Comparison of ENCODE assay signal across 33 cellular contexts in the genomic region with DNA sequence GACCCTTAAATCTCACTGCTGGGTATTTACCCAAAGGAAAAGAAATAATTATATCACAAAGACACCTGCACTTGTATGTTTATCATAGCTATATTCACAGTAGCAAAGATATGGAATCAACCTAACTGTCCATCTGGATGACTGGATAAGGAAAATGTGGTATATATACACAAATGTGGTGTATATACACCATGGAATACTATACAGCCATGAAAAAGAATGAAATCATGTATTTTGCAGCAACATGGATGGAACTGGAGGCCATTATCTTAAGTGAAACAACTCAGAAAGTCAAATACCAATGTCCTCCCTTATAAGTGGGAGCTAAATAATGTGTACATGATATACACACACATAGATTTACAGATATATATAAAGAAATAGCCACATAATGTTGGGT.
DNase-seq lines count a peak whose midpoint lies in the region; ATAC-seq, FAIRE-seq and TF ChIP-seq lines count a peak whose summit lies in the region.
"Had no signal": no experiment of that assay in that cellular context is flagged by ENCODE, and none has a peak within 500 bp of the region (broad histone marks: within the 10 kb centered on the region; RNA-seq: fewer than 3 reads in every experiment).

No MANE protein-coding gene starts in this region.

- H3K4me2 ChIP-seq in K562 (ENCODE audit: insufficient read depth, low read length) = no peak overlapping the region
- H3K4me2 ChIP-seq in H1 (ENCODE audit: insufficient read depth in 1 of 2, low read depth in 2 of 2, low read length in 2 of 2) = no peak overlapping the region
- H3K4me2 ChIP-seq: A549; BLaER1; BLaER1 treated with 17β-estradiol and CSF1 and Interleukin-3, amounts not matched to agents 10 nM and 100 nM had no signal

- TF ChIP-seq CTCF in HEK293 (tag by site-specific recombination; IDR thresholded peaks at IDR 0.05) (no peak), K562 (IDR thresholded peaks at IDR 0.05 in 2 of 3, conservative IDR thresholded peaks at IDR 0.05 in 1 of 3; ENCODE audit: insufficient read depth in 2 of 3, low read depth in 1 of 3, low read length in 3 of 3) (no peak), H1 (IDR thresholded peaks at IDR 0.05; ENCODE audit: control extremely low read depth in 1 of 3, insufficient read depth in 1 of 3, low read depth in 1 of 3, low read length in 3 of 3) (no peak), suprapubic skin (IDR thresholded peaks at IDR 0.05) (no peak)

- no peak overlapping the region for H2BK120ac ChIP-seq in H1 (replicated peaks; ENCODE audit: low read depth, low read length)

- no peak overlapping the region for H2BK15ac ChIP-seq in H1 (ENCODE audit: low read length)

- no peaks in the 10 kb centered on the region for H3K9me1 ChIP-seq in K562 (ENCODE audit: control insufficient read depth, insufficient read depth, low read length)

- no peak for ATAC-seq in K562
- ATAC-seq: A549; CD8-positive, alpha-beta T cell had no signal

- no peak overlapping the region for H4K91ac ChIP-seq in H1 (replicated peaks; ENCODE audit: insufficient read length, low read length)

- H3K9ac ChIP-seq in K562 (ENCODE audit: insufficient read depth in 1 of 2, low read depth in 2 of 2, low read length in 2 of 2) = no peak overlapping the region
- H3K9ac ChIP-seq in H1 (replicated peaks in 1 of 4; ENCODE audit: extremely low read depth in 1 of 4, low read depth in 3 of 4, low read length in 3 of 4) = no peak overlapping the region
- H3K9ac ChIP-seq: BLaER1; BLaER1 treated with 17β-estradiol and CSF1 and Interleukin-3, amounts not matched to agents 10 nM and 100 nM had no signal

- no peak overlapping the region for H4K8ac ChIP-seq in H1 (ENCODE audit: extremely low read depth, insufficient read depth, low read length)

- H3K36me3 ChIP-seq in HEK293 (ENCODE audit: control insufficient read depth in 2 of 2, insufficient read depth in 1 of 2, low read length in 2 of 2) (no peaks in the 10 kb centered on the region), K562 (ENCODE audit: control insufficient read depth, insufficient read depth, low read length) (no peaks in the 10 kb centered on the region), H1 (ENCODE audit: control insufficient read depth in 2 of 4, insufficient read depth in 4 of 4, low read length in 3 of 4) (no peaks in the 10 kb centered on the region), suprapubic skin (no peaks in the 10 kb centered on the region)
- H3K36me3 ChIP-seq: BE2C; BLaER1; BLaER1 treated with 17β-estradiol and CSF1 and Interleukin-3, amounts not matched to agents 10 nM and 100 nM had no signal

- H2AFZ ChIP-seq in K562 (ENCODE audit: low read depth, low read length) = no peak overlapping the region
- no peak overlapping the region for H2AFZ ChIP-seq in H1 (ENCODE audit: low read length)

- H3K4me3 ChIP-seq in HEK293 (ENCODE audit: low read depth, low read length) = no peak overlapping the region
- H3K4me3 ChIP-seq in K562 = no peak overlapping the region
- no peak overlapping the region for H3K4me3 ChIP-seq in H1 (ENCODE audit: extremely low read depth in 1 of 4, insufficient read depth in 2 of 4, low read depth in 3 of 4, low read length in 4 of 4)
- no peak overlapping the region for H3K4me3 ChIP-seq in suprapubic skin
- H3K4me3 ChIP-seq: A549; BLaER1; BLaER1 treated with 17β-estradiol and CSF1 and Interleukin-3, amounts not matched to agents 10 nM and 100 nM had no signal

- H2BK12ac ChIP-seq in H1 (ENCODE audit: low read depth, low read length) = no peak overlapping the region

- H3K27me3 ChIP-seq in K562 (ENCODE audit: control insufficient read depth in 2 of 2, insufficient read depth in 2 of 2, low read length in 2 of 2) = no peaks in the 10 kb centered on the region
- H3K27me3 ChIP-seq in H1 (replicated peaks in 1 of 4; ENCODE audit: control insufficient read depth in 3 of 4, extremely low read depth in 1 of 4, insufficient read depth in 3 of 4, low read length in 3 of 4) = no peaks in the 10 kb centered on the region
- H3K27me3 ChIP-seq in suprapubic skin = no peaks in the 10 kb centered on the region
- H3K27me3 ChIP-seq: BE2C; BLaER1; BLaER1 treated with 17β-estradiol and CSF1 and Interleukin-3, amounts not matched to agents 10 nM and 100 nM had no signal

- CTCF ChIA-PET in HEK293 (lab: Yijun Ruan, JAX) = interaction anchor here (0.6 to 1.4 kb wide), 3 partner anchors 25 to 616 kb away, joined by 3 to 6 read pairs (median 3); no protein-coding TSS in a partner anchor
- CTCF ChIA-PET in K562 (lab: Yijun Ruan, JAX; ENCODE audit: low intra/inter-chr PET ratio) = no interaction called here
- CTCF ChIA-PET in H1 (lab: Charles Lee; ENCODE audit: partially characterized antibody) = interaction anchor here (0.8 to 3.0 kb wide), 8 partner anchors 33 to 240 kb away, joined by 3 to 12 read pairs (median 6); no protein-coding TSS in a partner anchor

- H4K5ac ChIP-seq in H1 (ENCODE audit: insufficient read length, low read depth, low read length) = no peak overlapping the region

- DNase-seq in K562 (ENCODE audit: extremely low read depth in 1 of 4, low spot score in 3 of 4) = no peak
- DNase-seq in H1 (ENCODE audit: low read depth in 1 of 2, low spot score in 2 of 2) = no peak
- DNase-seq in activated CD4-positive, CD25-positive, alpha-beta regulatory T cell (lab: John Stamatoyannopoulos, UW) = no peak
- DNase-seq in activated CD4-positive, CD25-positive, alpha-beta regulatory T cell treated with anti-CD3 and anti-CD28 coated beads, Interleukin-2, amount 50 U/mL, for 72 hours = no peak
- no peak for DNase-seq in suprapubic skin (ENCODE audit: low spot score in 2 of 2)
- DNase-seq: 8988T; ACHN; AML-193; BE2C; C1 segment of cervical spinal cord; Caco-2; Calu3; CD4-positive, alpha-beta memory T cell; CD4-positive, alpha-beta T cell; CD4-positive, CD25-positive, alpha-beta regulatory T cell; CD8-positive, alpha-beta memory T cell; COR-L47; DMS 273 treated with DMSO at 0.1 percent for 48 hours; DMS153; DMS53; DMS79; DMS79 treated with DMSO at 0.1 percent for 48 hours; DND-41; EL had no signal

- H3K79me2 ChIP-seq in K562 (ENCODE audit: control insufficient read depth, insufficient read depth, low read length) (no peaks in the 10 kb centered on the region), H1 (ENCODE audit: control insufficient read depth in 1 of 2, insufficient read depth in 2 of 2, low read length in 2 of 2) (no peaks in the 10 kb centered on the region)

- H3K9me3 ChIP-seq in HEK293 (ENCODE audit: control insufficient read depth, insufficient read depth, low read depth, low read length) (no peaks in the 10 kb centered on the region), K562 (replicated peaks; ENCODE audit: control insufficient read depth, insufficient read depth, low read depth, low read length) (no peaks in the 10 kb centered on the region), H1 (ENCODE audit: insufficient read depth in 2 of 2, low read depth in 1 of 2, low read length in 1 of 2) (no peaks in the 10 kb centered on the region), suprapubic skin (peaks cover 4% of the 10 kb centered on the region)
- H3K9me3 ChIP-seq: A549, BE2C, BLaER1 had no signal

- no peak overlapping the region for H2AK5ac ChIP-seq in H1 (ENCODE audit: low read depth, low read length)

- in situ Hi-C loops in K562 (cut with MboI) = no loop called here

- H3K27ac ChIP-seq in HEK293 (ENCODE audit: extremely low read depth, low read depth, low read length) (no peak overlapping the region), K562 (ENCODE audit: extremely low read depth, low read depth, low read length) (no peak overlapping the region), H1 (ENCODE audit: low read depth, low read length) (no peak overlapping the region), suprapubic skin (no peak overlapping the region)
- H3K27ac ChIP-seq: 22Rv1; A549; BLaER1; BLaER1 treated with 17β-estradiol and CSF1 and Interleukin-3, amounts not matched to agents 10 nM and 100 nM; C4-2B had no signal

- POLR2A ChIA-PET in HEK293 (lab: Yijun Ruan, JAX) (no interaction called here), K562 (lab: Yijun Ruan, JAX) (interaction anchor here (1.0 kb wide), 1 partner anchor 23 kb away, joined by 3 read pairs; no protein-coding TSS in a partner anchor), H1 (lab: Charles Lee; ENCODE audit: partially characterized antibody) (no interaction called here)

- TF ChIP-seq EP300 in K562 (IDR thresholded peaks at IDR 0.05; ENCODE audit: low read length) (no peak), H1 (IDR thresholded peaks at IDR 0.05; ENCODE audit: borderline replicate concordance in 1 of 2, low read depth in 2 of 2, low read length in 2 of 2) (no peak), suprapubic skin (IDR thresholded peaks at IDR 0.05) (no peak)

- H4K20me1 ChIP-seq in K562 (replicated peaks; ENCODE audit: control insufficient read depth, insufficient read depth, low read length) = no peaks in the 10 kb centered on the region
- H4K20me1 ChIP-seq in H1 (replicated peaks in 1 of 2; ENCODE audit: control insufficient read depth in 1 of 2, insufficient read depth in 2 of 2, low read length in 2 of 2) = no peaks in the 10 kb centered on the region
- H4K20me1 ChIP-seq: BLaER1; BLaER1 treated with 17β-estradiol and CSF1 and Interleukin-3, amounts not matched to agents 10 nM and 100 nM had no signal

- no peaks in the 10 kb centered on the region for H3K79me1 ChIP-seq in H1 (ENCODE audit: low read depth, low read length)

- H2BK5ac ChIP-seq in H1 (ENCODE audit: low read depth, low read length) = no peak overlapping the region

- H3K23ac ChIP-seq in H1 (ENCODE audit: insufficient read length) = no peak overlapping the region

- H2BK20ac ChIP-seq in H1 (ENCODE audit: low read length) = no peak overlapping the region

- no TSS peak for BruUV-seq in K562 (replicated peaks; lab: Mats Ljungman, UMichigan)

- H3K56ac ChIP-seq in H1 (replicated peaks; ENCODE audit: insufficient read length, low read depth, low read length) = no peak overlapping the region

- no peak overlapping the region for H3K14ac ChIP-seq in H1 (ENCODE audit: insufficient read length)

- TF ChIP-seq POLR2A in K562 (conservative IDR thresholded peaks at IDR 0.05) = no peak
- no peak for TF ChIP-seq POLR2A in H1 (IDR thresholded peaks at IDR 0.05; ENCODE audit: control extremely low read depth in 1 of 2, low read depth in 2 of 2, low read length in 2 of 2)
- no peak for TF ChIP-seq POLR2A in suprapubic skin (IDR thresholded peaks at IDR 0.05)

- H3K4me1 ChIP-seq in HEK293 (ENCODE audit: control insufficient read depth, insufficient read depth, low read length) (no peaks in the 10 kb centered on the region), K562 (replicated peaks in 1 of 2; ENCODE audit: control insufficient read depth in 2 of 2, insufficient read depth in 2 of 2, low read length in 2 of 2) (peaks cover 0 to 3% of the 10 kb centered on the region in 2 experiments; a peak in 2 of 5 replicates), H1 (replicated peaks in 1 of 4; ENCODE audit: control insufficient read depth in 3 of 4, insufficient read depth in 4 of 4, low read length in 3 of 4) (no peaks in the 10 kb centered on the region), suprapubic skin (no peaks in the 10 kb centered on the region)
- H3K4me1 ChIP-seq: A549, BE2C, Caco-2 had no signal

- H3K4ac ChIP-seq in H1 (replicated peaks; ENCODE audit: insufficient read length, low read depth, low read length) = no peak overlapping the region

- H3K23me2 ChIP-seq in H1 (ENCODE audit: low read depth, low read length) = no peaks in the 10 kb centered on the region; the same call in 1 of the 2 replicates

- no peak overlapping the region for H3K18ac ChIP-seq in H1 (ENCODE audit: extremely low read depth, low read length)

- intact Hi-C loops in K562 (cut with micrococcal nuclease) = no loop called here

- no peak for FAIRE-seq in K562 (lab: Jason Lieb, UNC)
- no peak for FAIRE-seq in H1 (lab: Jason Lieb, UNC)
- FAIRE-seq: A204.1, A549, D721Med had no signal

- no peak for TF ChIP-seq RAD21 in K562 (CRISPR knock-in tag; conservative IDR thresholded peaks at IDR 0.05 in 1 of 2, IDR thresholded peaks at IDR 0.05 in 1 of 2)
- TF ChIP-seq RAD21 in H1 (IDR thresholded peaks at IDR 0.05 in 1 of 2, conservative IDR thresholded peaks at IDR 0.05 in 1 of 2; ENCODE audit: low read depth in 2 of 2, low read length in 2 of 2) = no peak

Comparison
In these comparisons a context has a peak if more than half of its experiments do, and no peak if none do; other contexts are left out.
1. Of the 44 proteins assayed by ChIP-seq in both K562 and HEK293: peak only in K562: none; only in HEK293: none; in both: ZNF146; in neither: 43.